Comparison of ENCODE assay signal across 1 cellular context in the genomic region with DNA sequence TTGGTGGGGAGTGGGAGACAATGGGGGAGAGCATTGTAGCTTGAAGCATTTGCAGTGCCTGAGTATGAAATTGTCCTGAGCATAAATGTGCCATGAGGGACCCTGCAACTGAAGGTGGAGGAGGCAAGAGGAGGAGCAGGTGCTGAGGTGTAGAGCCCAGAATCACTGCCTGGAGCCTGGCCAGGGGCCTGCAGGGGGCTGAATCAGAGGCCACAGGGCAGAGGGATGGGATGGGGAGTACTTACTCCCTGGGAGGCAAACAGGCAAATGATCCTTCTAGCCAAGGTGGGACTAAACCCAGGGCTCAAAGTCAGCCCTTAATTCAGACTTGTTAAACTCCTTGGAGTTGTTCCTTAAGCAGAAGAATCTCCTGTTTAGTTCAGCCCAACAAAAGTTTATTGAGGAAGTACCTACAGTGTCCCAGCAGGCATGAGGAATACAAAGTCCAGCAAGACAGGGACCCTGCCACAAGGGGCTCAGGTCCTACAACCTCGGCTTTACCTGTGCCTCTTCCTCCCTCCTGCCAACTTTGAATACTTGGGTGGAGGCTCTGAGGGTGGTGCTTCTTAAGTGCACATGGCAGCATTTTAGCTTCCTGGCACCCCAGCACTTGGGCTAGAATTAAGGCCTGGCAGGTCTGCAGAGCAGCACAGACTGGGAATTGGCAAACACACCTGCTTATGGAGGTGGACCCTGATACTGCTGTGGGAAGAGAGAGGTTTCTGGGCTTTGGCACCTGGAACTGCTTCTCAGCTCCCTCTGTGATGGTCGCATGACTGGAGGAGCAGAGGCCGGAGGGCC.
TF ChIP-seq lines count a peak whose summit lies in the region.

No MANE protein-coding gene starts in this region.

TF ChIP-seq in IMR-90, 13 proteins besides CTCF, POLR2A, EP300 and RAD21:
- no peak for TF ChIP-seq CHD1 (IDR thresholded peaks at IDR 0.05; ENCODE audit: low read depth, low read length)
- TF ChIP-seq BHLHE40 (IDR thresholded peaks at IDR 0.05; ENCODE audit: low read depth, low read length): no peak
- no peak for TF ChIP-seq ELK1 (IDR thresholded peaks at IDR 0.05; ENCODE audit: borderline replicate concordance, low read depth, low read length)
- TF ChIP-seq MXI1 (IDR thresholded peaks at IDR 0.05; ENCODE audit: borderline replicate concordance, low read depth, low read length): no peak
- TF ChIP-seq SMC3 (IDR thresholded peaks at IDR 0.05; ENCODE audit: low read depth, low read length): no peak
- TF ChIP-seq, protein P1, sequence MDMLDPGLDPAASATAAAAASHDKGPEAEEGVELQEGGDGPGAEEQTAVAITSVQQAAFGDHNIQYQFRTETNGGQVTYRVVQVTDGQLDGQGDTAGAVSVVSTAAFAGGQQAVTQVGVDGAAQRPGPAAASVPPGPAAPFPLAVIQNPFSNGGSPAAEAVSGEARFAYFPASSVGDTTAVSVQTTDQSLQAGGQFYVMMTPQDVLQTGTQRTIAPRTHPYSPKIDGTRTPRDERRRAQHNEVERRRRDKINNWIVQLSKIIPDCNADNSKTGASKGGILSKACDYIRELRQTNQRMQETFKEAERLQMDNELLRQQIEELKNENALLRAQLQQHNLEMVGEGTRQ (IDR thresholded peaks at IDR 0.05; ENCODE audit: low read depth, low read length): no peak
- TF ChIP-seq CEBPB (IDR thresholded peaks at IDR 0.05; ENCODE audit: low read depth, low read length): no peak
- no peak for TF ChIP-seq FOS (IDR thresholded peaks at IDR 0.05; ENCODE audit: low read depth, low read length)
- no peak for TF ChIP-seq RFX5 (IDR thresholded peaks at IDR 0.05; ENCODE audit: low read depth, low read length)
- TF ChIP-seq MAFK (IDR thresholded peaks at IDR 0.05; ENCODE audit: low read depth, low read length): no peak
- TF ChIP-seq NFE2L2 (IDR thresholded peaks at IDR 0.05; ENCODE audit: low read depth, low read length): no peak
- TF ChIP-seq MAZ (IDR thresholded peaks at IDR 0.05; ENCODE audit: borderline replicate concordance, low read depth, low read length): no peak
- TF ChIP-seq RCOR1 (IDR thresholded peaks at IDR 0.05; ENCODE audit: insufficient replicate concordance, low read length): no peak
